Comparison of ENCODE assay signal across 8 cellular contexts in genomic region chr12:46210835-46211439, GRCh38. TPM values are rescaled to one million over a fixed set of nuclear protein-coding genes. Genes with fewer than 3 reads are reported as not detected.
DNase-seq lines count a peak whose midpoint lies in the region; ATAC-seq and TF ChIP-seq lines count a peak whose summit lies in the region.

No MANE protein-coding gene starts in this region.

- peaks cover 26% of the 10 kb centered on the region for H3K4me1 Mint-ChIP-seq in osteocyte (ENCODE audit: unreplicated experiment)

- peaks cover 35% of the 10 kb centered on the region for H3K4me1 ChIP-seq in PC-3 (ENCODE audit: insufficient read depth, low read length)
- peaks cover 28% of the 10 kb centered on the region for H3K4me1 ChIP-seq in mammary epithelial cell (ENCODE audit: insufficient read depth, low read length)

- ATAC-seq in PC-3, result no peak
- no peak for ATAC-seq in GM19351 (IDR thresholded peaks at IDR 0.05; ENCODE audit: unreplicated experiment)
- ATAC-seq in GM18520 (IDR thresholded peaks at IDR 0.05; ENCODE audit: unreplicated experiment), result no peak

- H3K9ac ChIP-seq in PC-3 (ENCODE audit: low read length) (no peak overlapping the region), mammary epithelial cell (ENCODE audit: insufficient read depth, low read length) (no peak overlapping the region)

- peaks cover 18% of the 10 kb centered on the region for H4K20me1 ChIP-seq in PC-3 (ENCODE audit: low read length)
- H4K20me1 ChIP-seq in mammary epithelial cell (ENCODE audit: insufficient read depth, low read length), result no peaks in the 10 kb centered on the region

- H3K79me2 ChIP-seq in PC-3 (ENCODE audit: low read length), result peaks cover 57% of the 10 kb centered on the region
- H3K79me2 ChIP-seq in mammary epithelial cell (ENCODE audit: insufficient read depth, low read length), result peaks cover 79% of the 10 kb centered on the region

- H3K36me3 Mint-ChIP-seq in osteocyte (ENCODE audit: unreplicated experiment), result peaks cover 50% of the 10 kb centered on the region

- H3K4me2 ChIP-seq in PC-3 (ENCODE audit: low read length) (peak overlapping the region; percentile 61; the same call in 1 of the 2 replicates), mammary epithelial cell (ENCODE audit: insufficient read depth, low read depth, low read length) (no peak overlapping the region)

- H3K9me2 ChIP-seq in PC-3 (replicated peaks; ENCODE audit: low read length), result no peaks in the 10 kb centered on the region

- no peaks in the 10 kb centered on the region for H3K9me3 ChIP-seq in PC-3 (ENCODE audit: low read length)
- no peaks in the 10 kb centered on the region for H3K9me3 ChIP-seq in mammary epithelial cell (replicated peaks; ENCODE audit: insufficient read depth, low read length)

- H3K27me3 Mint-ChIP-seq in osteocyte (ENCODE audit: unreplicated experiment), result no peaks in the 10 kb centered on the region

- 94% methylated on average over 6 of the region's 6 CpGs for WGBS in mammary epithelial cell (ENCODE audit: low coverage, missing lambda C conversion rate)

- peak overlapping the region; percentile 21 for H3K27ac Mint-ChIP-seq in osteocyte (ENCODE audit: unreplicated experiment)

- peak; percentile 14 for DNase-seq in DMS153 (lab: John Stamatoyannopoulos, UW)
- no peak for DNase-seq in DMS153 treated with DMSO at 0.1 percent for 48 hours (lab: John Stamatoyannopoulos, UW; ENCODE audit: unreplicated experiment)
- DNase-seq in PC-3, result no peak
- no peak for DNase-seq in mammary epithelial cell
- DNase-seq in osteocyte (ENCODE audit: extremely low spot score, unreplicated experiment), result no peak
- no peak for DNase-seq in NCI-H82 treated with DMSO at 0.1 percent for 48 hours (lab: John Stamatoyannopoulos, UW; ENCODE audit: unreplicated experiment)

- no peak overlapping the region for H2AFZ ChIP-seq in PC-3 (ENCODE audit: low read length)
- H2AFZ ChIP-seq in mammary epithelial cell (ENCODE audit: low read depth, low read length), result no peak overlapping the region

- CTCF ChIA-PET in PC-3 (lab: Charles Lee), result no interaction called here
- CTCF ChIA-PET in mammary epithelial cell (lab: Charles Lee; ENCODE audit: low non-redundant PET), result no interaction called here

- no peak overlapping the region for H3K4me3 Mint-ChIP-seq in osteocyte (ENCODE audit: unreplicated experiment)

- peaks cover 8% of the 10 kb centered on the region for H3F3A ChIP-seq in PC-3 (ENCODE audit: low read length, unreplicated experiment)

- H3K4me3 ChIP-seq in PC-3 (ENCODE audit: low read length), result no peak overlapping the region
- no peak overlapping the region for H3K4me3 ChIP-seq in mammary epithelial cell (replicated peaks in 1 of 3; ENCODE audit: insufficient read depth in 1 of 3, low read depth in 2 of 3, low read length in 3 of 3)

- in situ Hi-C loops in mammary epithelial cell (cut with MboI; ENCODE audit: low sequenced_read_pairs in 2 of 2), result no loop called here

- BruUV-seq in PC-3 (replicated peaks; lab: Mats Ljungman, UMichigan), result no TSS peak
- BruUV-seq in mammary epithelial cell (replicated peaks; lab: Mats Ljungman, UMichigan), result no TSS peak

- intact Hi-C loops in PC-3 (cut with micrococcal nuclease) (no loop called here), mammary epithelial cell (cut with micrococcal nuclease) (loop anchor here (5.0 to 10.0 kb wide), 2 partner anchors 139 to 216 kb away; partner anchors contain the start of gene SCAF11)

- TF ChIP-seq CTCF in PC-3 (conservative IDR thresholded peaks at IDR 0.05; ENCODE audit: low read depth, low read length), result no peak
- TF ChIP-seq CTCF in mammary epithelial cell (conservative IDR thresholded peaks at IDR 0.05 in 1 of 2, IDR thresholded peaks at IDR 0.05 in 1 of 2; ENCODE audit: extremely low read depth in 1 of 2, insufficient read depth in 1 of 2, low read depth in 1 of 2, low read length in 2 of 2), result no peak
- no peak for TF ChIP-seq CTCF in osteocyte (IDR thresholded peaks at IDR 0.05)

- dilution Hi-C loops in mammary epithelial cell (cut with HindIII; ENCODE audit: low sequenced_read_pairs), result no loop called here

- H3K36me3 ChIP-seq in PC-3 (ENCODE audit: low read depth, low read length) (peaks cover 56% of the 10 kb centered on the region), mammary epithelial cell (ENCODE audit: insufficient read depth, low read length) (peaks cover 37% of the 10 kb centered on the region)

- peaks cover 4% of the 10 kb centered on the region for H3K9me3 Mint-ChIP-seq in osteocyte (ENCODE audit: unreplicated experiment)

- H3K27me3 ChIP-seq in PC-3 (ENCODE audit: low read length), result no peaks in the 10 kb centered on the region
- H3K27me3 ChIP-seq in mammary epithelial cell (ENCODE audit: insufficient read depth, low read length), result no peaks in the 10 kb centered on the region

- H3K27ac ChIP-seq in PC-3 (ENCODE audit: low read length) (peak overlapping the region; percentile 90), mammary epithelial cell (ENCODE audit: insufficient read depth, low read depth, low read length) (peak overlapping the region; percentile 87)

- POLR2A ChIA-PET in PC-3 (lab: Charles Lee; ENCODE audit: unreplicated experiment), result no interaction called here

RNA-seq across cellular contexts. Expression of gene SLC38A1, which starts 57.9 kb away (rescaled TPM):
- 101 and 107 TPM in 2 replicates for total RNA-seq in PC-3 (2014; rRNA removed)
- total RNA-seq in mammary epithelial cell, result 100 to 1,000 TPM; 208 to 360 TPM
- 106 TPM for polyA plus RNA-seq in mammary epithelial cell
- 301 TPM for polyA minus RNA-seq in mammary epithelial cell
- total RNA-seq in osteocyte, result 128 and 132 TPM in 2 replicates
